ENCODE assay signal across 1 cellular context in the genomic region with DNA sequence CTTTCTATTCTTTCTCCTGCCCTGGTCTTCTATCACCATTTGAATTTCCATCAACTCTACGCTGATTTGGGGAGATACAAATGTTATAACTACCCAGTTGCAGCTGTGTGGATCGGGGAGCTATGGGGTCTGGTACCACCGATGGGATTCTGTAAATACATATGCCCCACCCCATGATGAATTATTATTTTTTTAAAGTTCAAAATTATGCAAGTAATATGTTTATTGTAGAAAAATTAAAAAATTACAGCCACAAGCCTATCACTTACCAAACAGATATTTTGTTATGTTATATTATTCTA.
TF ChIP-seq lines count a peak whose summit lies in the region.

No MANE protein-coding gene starts in this region.

TF ChIP-seq in GM12878, 131 proteins besides CTCF, POLR2A, EP300 and RAD21:
- no peak for TF ChIP-seq SMAD1 (IDR thresholded peaks at IDR 0.05; ENCODE audit: low read depth, partially characterized antibody)
- no peak for TF ChIP-seq JUND (IDR thresholded peaks at IDR 0.05; ENCODE audit: low read depth, low read length)
- 0 out of 2 replicates have a peak, but pooled peaks have one; percentile 0 for TF ChIP-seq RUNX3 (IDR thresholded peaks at IDR 0.05; ENCODE audit: low read length)
